ENCODE assay signal across 21 cellular contexts in genomic region chr17:80611831-80612230, GRCh38.
"Had no signal": no experiment of that assay in that cellular context is flagged by ENCODE, and none has a peak within 500 bp of the region (broad histone marks: within the 10 kb centered on the region; RNA-seq: fewer than 3 reads in every experiment).

No MANE protein-coding gene starts in this region.

- H3K4me3 Mint-ChIP-seq: activated T-cell treated with anti-CD3 and anti-CD28 coated beads, Interleukin-2, amount 50 U/mL, for 24 hours; activated T-helper 17 cell treated with anti-CD3 and anti-CD28 coated beads, Interleukin-2, amount 50 U/mL, for 72 hours; mesothelial cell of epicardium; natural killer cell treated with Interleukin-12 subunit alpha and Interleukin-12 subunit beta and Interleukin-15 and Interleukin-18, amount 100 ng/mL, for 72 hours; T-cell; T-helper 2 cell treated with Interferon-gamma antibody and Interleukin-4, amounts not matched to agents 5 μg/mL and 100 μg/mL, for 36 hours had no signal

- H3K4me3 ChIP-seq: coronary artery, left ventricle myocardium inferior, pancreas, psoas muscle, thyroid gland had no signal

- H3K27ac ChIP-seq: coronary artery, left ventricle myocardium inferior, pancreas, psoas muscle, thyroid gland, WERI-Rb-1 had no signal

- H3K27ac Mint-ChIP-seq: activated T-cell treated with anti-CD3 and anti-CD28 coated beads, Interleukin-2, amount 50 U/mL, for 24 hours; mesothelial cell of epicardium; natural killer cell treated with Interleukin-12 subunit alpha and Interleukin-12 subunit beta and Interleukin-15 and Interleukin-18, amount 100 ng/mL, for 72 hours; T-helper 2 cell treated with Interferon-gamma antibody and Interleukin-4, amounts not matched to agents 5 μg/mL and 100 μg/mL, for 36 hours had no signal

- H3K9me3 ChIP-seq: left ventricle myocardium inferior, pancreas, psoas muscle, thyroid gland had no signal

- ATAC-seq: activated T-helper 17 cell treated with anti-CD3 and anti-CD28 coated beads, Interleukin-2, amount 50 U/mL, for 72 hours; natural killer cell treated with Interleukin-12 subunit alpha and Interleukin-12 subunit beta and Interleukin-15 and Interleukin-18, amount 100 ng/mL, for 72 hours; pancreas; psoas muscle; right cardiac atrium; T-cell had no signal

- H3K36me3 ChIP-seq: left ventricle myocardium inferior, pancreas, thyroid gland, WERI-Rb-1 had no signal

- H3K27me3 Mint-ChIP-seq: activated T-cell treated with anti-CD3 and anti-CD28 coated beads, Interleukin-2, amount 50 U/mL, for 24 hours; activated T-helper 17 cell treated with anti-CD3 and anti-CD28 coated beads, Interleukin-2, amount 50 U/mL, for 72 hours; natural killer cell treated with Interleukin-12 subunit alpha and Interleukin-12 subunit beta and Interleukin-15 and Interleukin-18, amount 100 ng/mL, for 72 hours; T-cell had no signal

- H3K36me3 Mint-ChIP-seq: mesothelial cell of epicardium; natural killer cell treated with Interleukin-12 subunit alpha and Interleukin-12 subunit beta and Interleukin-15 and Interleukin-18, amount 100 ng/mL, for 72 hours had no signal

- DNase-seq: activated CD4-positive, alpha-beta T cell treated with anti-CD3 and anti-CD28 coated beads for 1 hour; activated CD8-positive, alpha-beta memory T cell treated with anti-CD3 and anti-CD28 coated beads for 24 hours; activated CD8-positive, alpha-beta memory T cell treated with anti-CD3 and anti-CD28 coated beads, Interleukin-2, amount 50 U/mL, for 4 hours; activated T-cell treated with anti-CD3 and anti-CD28 coated beads, Interleukin-2, amount 50 U/mL, for 24 hours; cerebellar nuclear complex; foreskin melanocyte; hippocampal formation; left ventricle myocardium inferior; pancreas; psoas muscle; right cardiac atrium; stimulated activated CD4-positive, alpha-beta T cell treated with anti-CD3 and anti-CD28 coated beads, Interleukin-4, amount 100 ng/mL, for 24 hours; stimulated activated naive CD4-positive, alpha-beta T cell treated with Interleukin-2 at 50 U/mL for 16 hours; T-cell; thyroid gland; WERI-Rb-1 had no signal

- H3K27me3 ChIP-seq: pancreas, thyroid gland had no signal

- H3K9me3 Mint-ChIP-seq: activated T-cell treated with anti-CD3 and anti-CD28 coated beads, Interleukin-2, amount 50 U/mL, for 24 hours; activated T-helper 17 cell treated with anti-CD3 and anti-CD28 coated beads, Interleukin-2, amount 50 U/mL, for 72 hours; mesothelial cell of epicardium; natural killer cell treated with Interleukin-12 subunit alpha and Interleukin-12 subunit beta and Interleukin-15 and Interleukin-18, amount 100 ng/mL, for 72 hours; T-cell; T-helper 2 cell treated with Interferon-gamma antibody and Interleukin-4, amounts not matched to agents 5 μg/mL and 100 μg/mL, for 36 hours had no signal

- H3K4me1 ChIP-seq: pancreas had no signal
